In genomic region chr7:24882989-24883631, GRCh38 we compare ENCODE assay signal across 9 cellular contexts.
DNase-seq lines count a peak whose midpoint lies in the region; ATAC-seq, FAIRE-seq and TF ChIP-seq lines count a peak whose summit lies in the region.
"Had no signal": no experiment of that assay in that cellular context is flagged by ENCODE, and none has a peak within 500 bp of the region (broad histone marks: within the 10 kb centered on the region; RNA-seq: fewer than 3 reads in every experiment).

No MANE protein-coding gene starts in this region.

- H3K4me3 Mint-ChIP-seq in CD8-positive, alpha-beta memory T cell: no peak overlapping the region

- H3K4me1 Mint-ChIP-seq in CD8-positive, alpha-beta memory T cell: peaks cover 13 to 47% (median 25%) of the 10 kb centered on the region in 3 donors

- H3K27me3 ChIP-seq in CD8-positive, alpha-beta memory T cell (ENCODE audit: insufficient read depth, low read length, poor library complexity, severe bottlenecking): no peaks in the 10 kb centered on the region
- no peaks in the 10 kb centered on the region for H3K27me3 ChIP-seq in bronchial epithelial cell (ENCODE audit: control insufficient read depth, insufficient read depth, low read length)

- ATAC-seq in HG03039 (IDR thresholded peaks at IDR 0.05; ENCODE audit: unreplicated experiment): no peak
- no peak for ATAC-seq in HG03108 (IDR thresholded peaks at IDR 0.05; ENCODE audit: unreplicated experiment)

- no peaks in the 10 kb centered on the region for H3K4me1 ChIP-seq in CD8-positive, alpha-beta memory T cell (ENCODE audit: insufficient read depth, low read length)

- peak overlapping the region in 5 of 8 donors; percentile 2 to 77 (median 42) for H3K27ac Mint-ChIP-seq in CD8-positive, alpha-beta memory T cell
- H3K27ac Mint-ChIP-seq: IgD-negative memory B cell had no signal

- H3K27ac ChIP-seq in CD8-positive, alpha-beta memory T cell (ENCODE audit: low read depth, low read length): no peak overlapping the region

- DNase-seq in CD8-positive, alpha-beta memory T cell: no peak
- DNase-seq in LHCN-M2 (ENCODE audit: low read depth) (peak; percentile 99), bronchial epithelial cell (ENCODE audit: low read depth) (peak; percentile 81), non-pigmented ciliary epithelial cell (ENCODE audit: low read depth) (peak; percentile 75), D341Med (ENCODE audit: low spot score) (no peak), UCSD-AML1 (lab: John Stamatoyannopoulos, UW; ENCODE audit: unreplicated experiment) (no peak)

- FAIRE-seq in bronchial epithelial cell (lab: Jason Lieb, UNC): no peak

- H3K4me3 ChIP-seq in CD8-positive, alpha-beta memory T cell (ENCODE audit: low read length): no peak overlapping the region
- no peak overlapping the region for H3K4me3 ChIP-seq in bronchial epithelial cell (ENCODE audit: low read depth, low read length)

- H3K36me3 Mint-ChIP-seq in CD8-positive, alpha-beta memory T cell: peaks cover 10 to 48% (median 14%) of the 10 kb centered on the region in 3 donors

- CTCF ChIA-PET in CD8-positive, alpha-beta memory T cell (lab: Charles Lee): interaction anchor here (1.3 kb wide), 1 partner anchor 70 kb away, joined by 4 read pairs; no protein-coding TSS in a partner anchor

- H3K9me3 Mint-ChIP-seq in CD8-positive, alpha-beta memory T cell: no peaks in the 10 kb centered on the region
- H3K9me3 Mint-ChIP-seq: IgD-negative memory B cell had no signal

- no peaks in the 10 kb centered on the region for H3K36me3 ChIP-seq in CD8-positive, alpha-beta memory T cell (ENCODE audit: insufficient read depth, low read length)
- H3K36me3 ChIP-seq in bronchial epithelial cell (ENCODE audit: control insufficient read depth, insufficient read depth, low read length): peaks cover 1% of the 10 kb centered on the region

- no peaks in the 10 kb centered on the region for H3K9me3 ChIP-seq in CD8-positive, alpha-beta memory T cell (ENCODE audit: low read length)

- H3K27me3 Mint-ChIP-seq in CD8-positive, alpha-beta memory T cell: no peaks in the 10 kb centered on the region
- H3K27me3 Mint-ChIP-seq: IgD-negative memory B cell had no signal

- POLR2A ChIA-PET in CD8-positive, alpha-beta memory T cell (lab: Charles Lee): interaction anchor here (0.5 kb wide), 1 partner anchor 45 kb away, joined by 4 read pairs; no protein-coding TSS in a partner anchor

- no peak for TF ChIP-seq CTCF in bronchial epithelial cell (IDR thresholded peaks at IDR 0.05; ENCODE audit: insufficient read depth, low read length, severe bottlenecking)

Comparison
In these comparisons a context has a peak if more than half of its experiments do, and no peak if none do; other contexts are left out.
1. DNase-seq: peak in LHCN-M2 (single experiment), bronchial epithelial cell (single experiment) and non-pigmented ciliary epithelial cell (single experiment); none in CD8-positive, alpha-beta memory T cell (0 of 5), D341Med (single experiment) and UCSD-AML1 (single experiment).